Comparison of ENCODE assay signal across 29 cellular contexts in the genomic region with DNA sequence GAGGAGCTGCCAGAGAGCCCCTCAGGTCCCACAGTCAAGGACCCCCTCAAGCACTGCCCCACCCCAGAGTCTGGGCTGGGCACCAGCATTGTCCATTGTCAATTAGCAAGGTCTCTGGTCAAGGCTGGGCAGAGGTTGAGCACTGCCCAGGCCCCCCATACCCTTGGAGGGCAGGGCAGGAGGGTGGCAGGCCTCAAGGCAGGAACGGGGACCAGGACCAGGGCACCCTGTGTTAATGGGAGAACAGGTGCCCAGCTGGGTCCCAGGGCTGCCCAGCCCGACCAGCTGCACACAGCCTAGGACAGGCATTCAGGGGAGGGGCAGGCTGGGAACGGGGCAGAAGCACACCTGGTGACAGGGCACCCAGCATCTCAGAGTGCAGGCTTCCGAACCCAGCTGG.
"Had no signal": no experiment of that assay in that cellular context is flagged by ENCODE, and none has a peak within 500 bp of the region (broad histone marks: within the 10 kb centered on the region; RNA-seq: fewer than 3 reads in every experiment).

No MANE protein-coding gene starts in this region.

- H3K9me3 ChIP-seq: adrenal gland, body of pancreas, gastrocnemius medialis had no signal

- H3K27ac ChIP-seq: adrenal gland, body of pancreas, esophagus muscularis mucosa, foreskin keratinocyte, gastrocnemius medialis, VCaP had no signal

- H3K27ac Mint-ChIP-seq: activated CD4-positive, alpha-beta memory T cell treated with anti-CD3 and anti-CD28 coated beads, Interleukin-2, amount 10 ng/mL, durations not matched to agents 7 days and 5 days; activated CD4-positive, alpha-beta T cell treated with anti-CD3 and anti-CD28 coated beads, Interleukin-2, amount 10 ng/mL, durations not matched to agents 7 days and 5 days; activated naive CD4-positive, alpha-beta T cell treated with anti-CD3 and anti-CD28 coated beads for 36 hours; activated naive CD4-positive, alpha-beta T cell treated with anti-CD3 and anti-CD28 coated beads, Interleukin-2, amount 50 U/mL, for 24 hours; activated naive CD8-positive, alpha-beta T cell treated with anti-CD3 and anti-CD28 coated beads for 36 hours; activated T-helper 2 cell treated with anti-CD3 and anti-CD28 coated beads, Interferon-gamma antibody, Interleukin-2, Interleukin-4, amounts not matched to agents 10 μg/mL and 5 μg/mL and 100 μg/mL, durations not matched to agents 14 hours and 24 hours and 36 hours; WTC11 had no signal

- FAIRE-seq: colon had no signal

- DNase-seq: activated CD4-positive, alpha-beta memory T cell treated with anti-CD3 and anti-CD28 coated beads, Interleukin-2, amount 10 ng/mL, durations not matched to agents 7 days and 5 days; activated CD4-positive, alpha-beta T cell treated with anti-CD3 and anti-CD28 coated beads for 1 hour; activated CD4-positive, alpha-beta T cell treated with anti-CD3 and anti-CD28 coated beads for 4 hours; activated CD4-positive, alpha-beta T cell treated with anti-CD3 and anti-CD28 coated beads, Interleukin-2, amount 10 ng/mL, durations not matched to agents 7 days and 5 days; activated CD4-positive, alpha-beta T cell treated with anti-CD3 and anti-CD28 coated beads, Interleukin-2, amount 50 U/mL, for 4 hours; activated CD8-positive, alpha-beta memory T cell treated with anti-CD3 and anti-CD28 coated beads, Interleukin-2, amount 50 U/mL, for 48 hours; activated effector memory CD4-positive, alpha-beta T cell treated with anti-CD3 and anti-CD28 coated beads, Interleukin-2, amount 50 U/mL, for 16 hours; activated naive CD4-positive, alpha-beta T cell treated with anti-CD3 and anti-CD28 coated beads for 36 hours; activated naive CD8-positive, alpha-beta T cell treated with anti-CD3 and anti-CD28 coated beads for 36 hours; activated T-cell treated with anti-CD3 and anti-CD28 coated beads for 4 hours; activated T-cell treated with anti-CD3 and anti-CD28 coated beads, Interleukin-2, amount 50 U/mL, for 24 hours; adrenal gland; amygdala; aorta; body of pancreas; caudate nucleus; cortex of kidney; effector CD4-positive, alpha-beta T cell; effector memory CD8-positive, alpha-beta T cell; foreskin keratinocyte; gastrocnemius medialis; T-helper 1 cell had no signal

- H3K4me3 Mint-ChIP-seq: activated CD4-positive, alpha-beta memory T cell treated with anti-CD3 and anti-CD28 coated beads, Interleukin-2, amount 10 ng/mL, durations not matched to agents 7 days and 5 days; activated CD4-positive, alpha-beta T cell treated with anti-CD3 and anti-CD28 coated beads, Interleukin-2, amount 10 ng/mL, durations not matched to agents 7 days and 5 days; activated naive CD4-positive, alpha-beta T cell treated with anti-CD3 and anti-CD28 coated beads for 36 hours; activated naive CD4-positive, alpha-beta T cell treated with anti-CD3 and anti-CD28 coated beads, Interleukin-2, amount 50 U/mL, for 24 hours; activated naive CD8-positive, alpha-beta T cell treated with anti-CD3 and anti-CD28 coated beads for 36 hours; activated naive CD8-positive, alpha-beta T cell treated with anti-CD3 and anti-CD28 coated beads, Interleukin-2, amount 50 U/mL, for 24 hours; activated T-cell treated with anti-CD3 and anti-CD28 coated beads, Interleukin-2, amount 50 U/mL, for 24 hours; effector memory CD8-positive, alpha-beta T cell; WTC11 had no signal

- ATAC-seq: activated naive CD8-positive, alpha-beta T cell treated with anti-CD3 and anti-CD28 coated beads, Interleukin-2, amount 50 U/mL, for 24 hours; body of pancreas; effector memory CD8-positive, alpha-beta T cell; gastrocnemius medialis; WTC11 had no signal

- H3K4me1 Mint-ChIP-seq: activated naive CD4-positive, alpha-beta T cell treated with anti-CD3 and anti-CD28 coated beads, Interleukin-2, amount 50 U/mL, for 24 hours had no signal

- H3K9me3 Mint-ChIP-seq: activated CD4-positive, alpha-beta memory T cell treated with anti-CD3 and anti-CD28 coated beads, Interleukin-2, amount 10 ng/mL, durations not matched to agents 7 days and 5 days; activated CD4-positive, alpha-beta T cell treated with anti-CD3 and anti-CD28 coated beads, Interleukin-2, amount 10 ng/mL, durations not matched to agents 7 days and 5 days; activated naive CD4-positive, alpha-beta T cell treated with anti-CD3 and anti-CD28 coated beads, Interleukin-2, amount 50 U/mL, for 24 hours; activated naive CD8-positive, alpha-beta T cell treated with anti-CD3 and anti-CD28 coated beads, Interleukin-2, amount 50 U/mL, for 24 hours; activated T-cell treated with anti-CD3 and anti-CD28 coated beads, Interleukin-2, amount 50 U/mL, for 24 hours; effector memory CD8-positive, alpha-beta T cell had no signal

- H3K27me3 ChIP-seq: adrenal gland, body of pancreas, esophagus muscularis mucosa, foreskin keratinocyte, gastrocnemius medialis had no signal

- H3K4me1 ChIP-seq: foreskin keratinocyte, gastrocnemius medialis had no signal

- H3K4me3 ChIP-seq: adrenal gland, body of pancreas, esophagus muscularis mucosa, gastrocnemius medialis had no signal

- H3K27me3 Mint-ChIP-seq: activated CD4-positive, alpha-beta memory T cell treated with anti-CD3 and anti-CD28 coated beads, Interleukin-2, amount 10 ng/mL, durations not matched to agents 7 days and 5 days; activated CD4-positive, alpha-beta T cell treated with anti-CD3 and anti-CD28 coated beads, Interleukin-2, amount 10 ng/mL, durations not matched to agents 7 days and 5 days; activated naive CD4-positive, alpha-beta T cell treated with anti-CD3 and anti-CD28 coated beads, Interleukin-2, amount 50 U/mL, for 24 hours; activated naive CD8-positive, alpha-beta T cell treated with anti-CD3 and anti-CD28 coated beads for 36 hours; activated naive CD8-positive, alpha-beta T cell treated with anti-CD3 and anti-CD28 coated beads, Interleukin-2, amount 50 U/mL, for 24 hours; activated T-cell treated with anti-CD3 and anti-CD28 coated beads, Interleukin-2, amount 50 U/mL, for 24 hours; effector memory CD8-positive, alpha-beta T cell had no signal
